ENCODE assay signal across 9 cellular contexts in the genomic region with DNA sequence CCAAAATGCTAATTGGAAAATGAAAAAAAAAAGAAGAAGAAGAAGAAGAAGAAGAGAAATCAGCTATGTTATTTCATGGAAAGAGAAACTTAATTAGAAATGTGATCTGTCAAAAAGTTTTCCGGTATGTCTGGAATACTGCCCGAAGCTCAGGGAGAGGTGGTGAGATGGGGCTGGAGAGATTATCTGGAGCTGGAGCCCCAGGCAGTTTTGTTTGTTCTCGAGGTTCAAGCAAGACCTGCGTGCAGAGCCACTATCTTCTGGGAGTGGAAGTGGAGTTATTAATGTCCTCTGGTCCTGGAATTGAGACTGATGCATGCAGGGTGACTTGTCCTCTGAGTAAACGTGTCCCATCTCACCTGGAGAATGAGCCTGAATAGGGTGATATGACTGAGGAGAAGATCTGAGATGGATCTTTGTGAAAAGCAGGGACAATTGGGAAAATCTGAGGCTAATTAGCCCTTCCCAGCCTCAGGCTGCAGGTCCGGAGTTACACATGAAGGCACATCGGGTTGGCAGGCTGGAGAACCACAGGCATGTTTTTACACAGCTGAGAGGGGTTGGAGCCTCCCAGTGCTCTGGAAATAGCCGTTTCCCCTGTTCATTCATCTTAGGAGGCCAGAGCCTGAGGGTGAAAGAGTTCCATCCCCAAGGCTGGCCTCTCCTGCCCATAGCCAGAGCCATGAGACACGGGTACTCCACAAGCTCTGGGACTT.
"Had no signal": no experiment of that assay in that cellular context is flagged by ENCODE, and none has a peak within 500 bp of the region (broad histone marks: within the 10 kb centered on the region; RNA-seq: fewer than 3 reads in every experiment).

No MANE protein-coding gene starts in this region.

- H3K4me1 ChIP-seq: HAP-1 had no signal

- H3K4me3 ChIP-seq: GM23248, HAP-1, K562 had no signal

- H3K36me3 ChIP-seq: HAP-1 had no signal

- DNase-seq: GM23248, GOT3, H7, HFFc6, IMR-90 had no signal

- FAIRE-seq: HTR-8/SVneo, K562 had no signal

- H3K9me3 ChIP-seq: HAP-1 had no signal

- ATAC-seq: HCT116, K562 had no signal

- H3K27ac ChIP-seq: GM23248 had no signal
